ENCODE assay signal across 19 cellular contexts in genomic region chr7:91149518-91149917, GRCh38.
DNase-seq lines count a peak whose midpoint lies in the region; ATAC-seq and TF ChIP-seq lines count a peak whose summit lies in the region.
"Had no signal": no experiment of that assay in that cellular context is flagged by ENCODE, and none has a peak within 500 bp of the region (broad histone marks: within the 10 kb centered on the region; RNA-seq: fewer than 3 reads in every experiment).

No MANE protein-coding gene starts in this region.

- CTCF ChIA-PET in SK-N-SH (lab: Yijun Ruan, JAX), result interaction anchor here (0.8 to 1.9 kb wide), 5 partner anchors 12 to 66 kb away, joined by 3 to 6 read pairs (median 5); no protein-coding TSS in a partner anchor

- POLR2A ChIA-PET in SK-N-SH (lab: Yijun Ruan, JAX), result interaction anchor here (1.0 kb wide), 1 partner anchor 20 kb away, joined by 3 read pairs; no protein-coding TSS in a partner anchor

- H3K9me3 ChIP-seq in SK-N-SH, result no peaks in the 10 kb centered on the region
- H3K9me3 ChIP-seq: A549, HAP-1 had no signal

- H4K20me1 ChIP-seq in SK-N-SH (ENCODE audit: insufficient read depth), result no peaks in the 10 kb centered on the region

- H3K9me3 Mint-ChIP-seq in nephron, result no peaks in the 10 kb centered on the region

- 83% methylated on average over 1 of the region's 1 CpG for WGBS in SK-N-SH (ENCODE audit: low lambda C conversion rate)

- no peaks in the 10 kb centered on the region for H3K36me3 ChIP-seq in SK-N-SH (replicated peaks in 1 of 2; ENCODE audit: control insufficient read depth in 1 of 2, insufficient read depth in 2 of 2, low read length in 1 of 2)
- H3K36me3 ChIP-seq: HAP-1 had no signal

- in situ Hi-C loops in G401 (cut with HindIII; ENCODE audit: low sequenced_read_pairs), result no loop called here

- no peak overlapping the region for H3K4me3 Mint-ChIP-seq in nephron

- H3K27me3 Mint-ChIP-seq in nephron (ENCODE audit: low read depth), result no peaks in the 10 kb centered on the region

- no peaks in the 10 kb centered on the region for H3K79me2 ChIP-seq in SK-N-SH (ENCODE audit: insufficient read depth)

- peak; percentile 43 for TF ChIP-seq RAD21 in SK-N-SH (IDR thresholded peaks at IDR 0.05; ENCODE audit: low read length)

- no peak overlapping the region for H3K4me3 ChIP-seq in SK-N-SH (ENCODE audit: low read depth in 2 of 2, low read length in 1 of 2)
- H3K4me3 ChIP-seq: A549, GM23248, HAP-1 had no signal

- no peaks in the 10 kb centered on the region for H3K27me3 ChIP-seq in SK-N-SH (ENCODE audit: insufficient read depth)

- no peak overlapping the region for H3K9ac ChIP-seq in SK-N-SH
- H3K9ac ChIP-seq: GM23248 had no signal

- TF ChIP-seq CTCF in SK-N-SH (IDR thresholded peaks at IDR 0.05), result no peak
- no peak for TF ChIP-seq CTCF in nephron (IDR thresholded peaks at IDR 0.05; ENCODE audit: unreplicated experiment in 3 of 3)

- H2AFZ ChIP-seq in SK-N-SH (ENCODE audit: low read depth), result no peak overlapping the region
- H2AFZ ChIP-seq: GM23248 had no signal

- peak overlapping the region in 1 of 2 experiments; percentile 98; a peak in 2 of 4 replicates for H3K27ac ChIP-seq in SK-N-SH (ENCODE audit: low read depth in 2 of 2, low read length in 1 of 2)
- H3K27ac ChIP-seq: A549, GM23248 had no signal

- no peak overlapping the region for H3K4me2 ChIP-seq in SK-N-SH
- H3K4me2 ChIP-seq: A549 had no signal

- H3K4me1 ChIP-seq in SK-N-SH (ENCODE audit: control insufficient read depth in 1 of 2, insufficient read depth in 2 of 2, low read depth in 1 of 2, low read length in 1 of 2), result peaks cover 0 to 30% of the 10 kb centered on the region in 2 experiments; a peak in 2 of 4 replicates
- H3K4me1 ChIP-seq: A549, HAP-1 had no signal

- no peaks in the 10 kb centered on the region for H3K36me3 Mint-ChIP-seq in nephron (ENCODE audit: low read depth)

- H3K9me2 ChIP-seq in SK-N-SH, result no peaks in the 10 kb centered on the region

- DNase-seq in G401 (ENCODE audit: low spot score) (peak; percentile 18), SK-N-SH (peak; percentile 58), fibroblast of gingiva (ENCODE audit: low read depth) (peak; percentile 47), ecto neural progenitor cell (ENCODE audit: low spot score) (no peak), NCI-H2171 treated with DMSO at 0.1 percent for 48 hours (lab: John Stamatoyannopoulos, UW) (no peak), NCI-H2196 (lab: John Stamatoyannopoulos, UW; ENCODE audit: unreplicated experiment) (no peak)
- DNase-seq: GM23248, Karpas-422, NCI-H1092, NCI-H1417 treated with DMSO at 0.1 percent for 48 hours, NCI-H1694 treated with DMSO at 0.1 percent for 48 hours, NCI-H2081, NCI-H774, PC-3, T-helper 1 cell had no signal

- no peak for ATAC-seq in HG02588 (IDR thresholded peaks at IDR 0.05; ENCODE audit: unreplicated experiment)
- ATAC-seq: A549, PC-3 had no signal

- peaks cover 3% of the 10 kb centered on the region for H3F3A ChIP-seq in SK-N-SH (replicated peaks; ENCODE audit: insufficient read depth)

- TF ChIP-seq EP300 in SK-N-SH (IDR thresholded peaks at IDR 0.05; ENCODE audit: borderline replicate concordance in 1 of 2, low read depth in 1 of 2, low read length in 1 of 2), result peak in 1 of 2 experiments; percentile 93; a peak in 2 of 4 replicates

- H3K4me1 Mint-ChIP-seq in nephron, result peaks cover 9% of the 10 kb centered on the region

- peak overlapping the region; percentile 63 to 66 (median 66) for H3K27ac Mint-ChIP-seq in nephron

TF ChIP-seq in SK-N-SH, 30 proteins besides CTCF, POLR2A, EP300 and RAD21:
- TF ChIP-seq TEAD4 (IDR thresholded peaks at IDR 0.05; ENCODE audit: borderline replicate concordance, insufficient read depth) (no peak), RCOR1 (IDR thresholded peaks at IDR 0.05; ENCODE audit: low read length) (peak; percentile 91), MXI1 (IDR thresholded peaks at IDR 0.05; ENCODE audit: low read depth, low read length) (peak; percentile 48; the same call in 1 of the 2 replicates), NFIC (IDR thresholded peaks at IDR 0.05; ENCODE audit: borderline replicate concordance) (no peak), ZBTB33 (IDR thresholded peaks at IDR 0.05; ENCODE audit: borderline replicate concordance, low read depth) (no peak), CHD2 (IDR thresholded peaks at IDR 0.05; ENCODE audit: low read length, partially characterized antibody) (peak; percentile 92), POLR2AphosphoS5 (IDR thresholded peaks at IDR 0.05; ENCODE audit: low read depth, low read length) (peak; percentile 34; the same call in 1 of the 2 replicates), EZH2phosphoT487 (IDR thresholded peaks at IDR 0.05; ENCODE audit: borderline replicate concordance, low read depth) (no peak), TCF12 (IDR thresholded peaks at IDR 0.05) (peak; percentile 51), FOXJ3 (CRISPR knock-in tag; IDR thresholded peaks at IDR 0.05) (peak; percentile 85), YY1 (IDR thresholded peaks at IDR 0.05; ENCODE audit: low read depth) (no peak), SMC3 (IDR thresholded peaks at IDR 0.05; ENCODE audit: low read depth, low read length) (no peak), TAF1 (IDR thresholded peaks at IDR 0.05; ENCODE audit: borderline replicate concordance, low read depth, low read length) (no peak), JUND (IDR thresholded peaks at IDR 0.05) (no peak), GATA2 (CRISPR knock-in tag; IDR thresholded peaks at IDR 0.05) (peak; percentile 96), RFX5 (IDR thresholded peaks at IDR 0.05; ENCODE audit: low read length) (peak; percentile 46; the same call in 1 of the 2 replicates)

Comparison
In these comparisons a context has a peak if more than half of its experiments do, and no peak if none do; other contexts are left out.
1. DNase-seq: peak in G401 (single experiment), SK-N-SH (single experiment) and fibroblast of gingiva (single experiment); none in ecto neural progenitor cell (single experiment), NCI-H2171 treated with DMSO at 0.1 percent for 48 hours (single experiment) and NCI-H2196 (single experiment).